Comparison of ENCODE assay signal across 14 cellular contexts in genomic region chr16:30398660-30399434, GRCh38. TPM values are rescaled to one million over a fixed set of nuclear protein-coding genes. Genes with fewer than 3 reads are reported as not detected.
DNase-seq lines count a peak whose midpoint lies in the region; ATAC-seq lines count a peak whose summit lies in the region.
"Had no signal": no experiment of that assay in that cellular context is flagged by ENCODE, and none has a peak within 500 bp of the region (broad histone marks: within the 10 kb centered on the region; RNA-seq: fewer than 3 reads in every experiment).

No MANE protein-coding gene starts in this region.

- CTCF ChIA-PET in CD8-positive, alpha-beta memory T cell (lab: Charles Lee), result interaction anchor here (1.2 to 3.2 kb wide), 4 partner anchors 10 to 51 kb away, joined by 3 to 16 read pairs (median 7); partner anchors contain the start of genes DCTPP1 and SEPTIN1

- no peak overlapping the region for H3K27ac ChIP-seq in CD8-positive, alpha-beta memory T cell (ENCODE audit: low read depth, low read length)
- H3K27ac ChIP-seq in Karpas-422 (ENCODE audit: low read length) (no peak overlapping the region; the same call in 1 of the 2 replicates), neuronal stem cell (replicated peaks; ENCODE audit: low read length) (peak overlapping the region; percentile 99)
- peak overlapping the region; percentile 30 for H3K27ac ChIP-seq in effector memory CD4-positive, alpha-beta T cell (ENCODE audit: insufficient read depth, low read length, poor library complexity, severe bottlenecking)

- H3K79me2 ChIP-seq in Karpas-422 (ENCODE audit: low read length), result peaks cover 18% of the 10 kb centered on the region

- no peak overlapping the region for H4K8ac ChIP-seq in neuronal stem cell (ENCODE audit: low read depth, low read length)

- H3K27ac Mint-ChIP-seq in CD8-positive, alpha-beta memory T cell, result peak overlapping the region in 3 of 8 donors; percentile 8 to 94 (median 88)

- H2BK12ac ChIP-seq in neuronal stem cell (ENCODE audit: low read length), result peak overlapping the region; percentile 63

- no peak for DNase-seq in CD8-positive, alpha-beta memory T cell
- DNase-seq in Karpas-422, result no peak
- no peak for DNase-seq in effector memory CD4-positive, alpha-beta T cell
- DNase-seq in neuronal stem cell (ENCODE audit: low spot score), result no peak
- no peak for DNase-seq in NCI-H1417 (lab: John Stamatoyannopoulos, UW)
- no peak for DNase-seq in NCI-H748 (lab: John Stamatoyannopoulos, UW; ENCODE audit: unreplicated experiment)
- no peak for DNase-seq in superior temporal gyrus (ENCODE audit: extremely low spot score)
- DNase-seq: activated CD4-positive, alpha-beta T cell treated with anti-CD3 and anti-CD28 coated beads, Interleukin-2, amount 50 U/mL, for 4 hours; aorta; KBM-7; NCI-H226; SHP77 treated with DMSO at 0.1 percent for 48 hours had no signal

- H3K36me3 ChIP-seq in CD8-positive, alpha-beta memory T cell (ENCODE audit: insufficient read depth, low read length), result no peaks in the 10 kb centered on the region
- H3K36me3 ChIP-seq in Karpas-422 (ENCODE audit: insufficient read depth, low read length) (peaks cover 6% of the 10 kb centered on the region), neuronal stem cell (replicated peaks in 1 of 2; ENCODE audit: control insufficient read depth in 2 of 2, insufficient read depth in 2 of 2, low read length in 2 of 2) (peaks cover 18 to 37% of the 10 kb centered on the region in 2 donors)
- H3K36me3 ChIP-seq in effector memory CD4-positive, alpha-beta T cell (ENCODE audit: control insufficient read depth, insufficient read depth, low read length), result peaks cover 14% of the 10 kb centered on the region

- peak overlapping the region; percentile 78 for H2BK15ac ChIP-seq in neuronal stem cell (ENCODE audit: low read length)

- H2BK120ac ChIP-seq in neuronal stem cell (ENCODE audit: low read depth, low read length), result no peak overlapping the region

- no peaks in the 10 kb centered on the region for H3K9me3 ChIP-seq in CD8-positive, alpha-beta memory T cell (ENCODE audit: low read length)
- H3K9me3 ChIP-seq in Karpas-422 (ENCODE audit: low read length), result no peaks in the 10 kb centered on the region
- no peaks in the 10 kb centered on the region for H3K9me3 ChIP-seq in effector memory CD4-positive, alpha-beta T cell (ENCODE audit: control insufficient read depth, low read length)
- H3K9me3 ChIP-seq in neuronal stem cell (replicated peaks in 1 of 2; ENCODE audit: control insufficient read depth in 2 of 2, insufficient read depth in 1 of 2, low read depth in 1 of 2, low read length in 2 of 2), result no peaks in the 10 kb centered on the region

- H4K20me1 ChIP-seq in Karpas-422 (ENCODE audit: insufficient read depth, low read depth, low read length), result peaks cover 4% of the 10 kb centered on the region; the same call in 1 of the 2 replicates

- H3K14ac ChIP-seq in neuronal stem cell (ENCODE audit: low read length), result peak overlapping the region; percentile 26

- peaks cover 37 to 58% (median 42%) of the 10 kb centered on the region in 3 donors for H3K4me1 Mint-ChIP-seq in CD8-positive, alpha-beta memory T cell

- H3K9me3 Mint-ChIP-seq in CD8-positive, alpha-beta memory T cell, result peaks cover 0 to 2% (median 0%) of the 10 kb centered on the region in 5 donors

- peak overlapping the region; percentile 93 for H2BK5ac ChIP-seq in neuronal stem cell (ENCODE audit: low read length)

- peaks cover 0 to 27% (median 5%) of the 10 kb centered on the region in 3 donors for H3K36me3 Mint-ChIP-seq in CD8-positive, alpha-beta memory T cell

- POLR2A ChIA-PET in CD8-positive, alpha-beta memory T cell (lab: Charles Lee), result interaction anchor here (0.5 to 1.2 kb wide), 4 partner anchors 11 to 28 kb away, joined by 3 to 7 read pairs (median 4); partner anchors contain the start of gene SEPTIN1

- H3K4me1 ChIP-seq in CD8-positive, alpha-beta memory T cell (ENCODE audit: insufficient read depth, low read length), result peaks cover 25% of the 10 kb centered on the region
- H3K4me1 ChIP-seq in Karpas-422 (ENCODE audit: low read length) (peaks cover 32% of the 10 kb centered on the region), neuronal stem cell (ENCODE audit: control insufficient read depth in 2 of 2, insufficient read depth in 1 of 2, low read depth in 1 of 2, low read length in 2 of 2) (peaks cover 17 to 23% of the 10 kb centered on the region in 2 donors)
- peaks cover 18% of the 10 kb centered on the region for H3K4me1 ChIP-seq in effector memory CD4-positive, alpha-beta T cell (ENCODE audit: control insufficient read depth, insufficient read depth, low read length, poor library complexity, severe bottlenecking)

- H3K18ac ChIP-seq in neuronal stem cell (ENCODE audit: low read length), result peak overlapping the region; percentile 41

- WGBS in neuronal stem cell (ENCODE audit: extremely low coverage in 2 of 2, insufficient read length in 2 of 2, insufficient replicate concordance in 1 of 2), 2 donors, result no CpG with 5 or more reads among the region's 23 CpGs

- peaks cover 15% of the 10 kb centered on the region for H3K79me1 ChIP-seq in neuronal stem cell (ENCODE audit: low read depth, low read length)

- no peak overlapping the region for H4K91ac ChIP-seq in neuronal stem cell (ENCODE audit: low read depth, low read length, poor library complexity)

- no peaks in the 10 kb centered on the region for H3K27me3 Mint-ChIP-seq in CD8-positive, alpha-beta memory T cell

- H3K9me2 ChIP-seq in Karpas-422 (replicated peaks; ENCODE audit: insufficient read depth, low read length), result no peaks in the 10 kb centered on the region

- ATAC-seq in GM21723 (IDR thresholded peaks at IDR 0.05; ENCODE audit: unreplicated experiment), result no peak

- no peak overlapping the region for H3K4me3 ChIP-seq in CD8-positive, alpha-beta memory T cell (ENCODE audit: low read length)
- no peak overlapping the region for H3K4me3 ChIP-seq in Karpas-422 (ENCODE audit: low read length)
- H3K4me3 ChIP-seq in effector memory CD4-positive, alpha-beta T cell (ENCODE audit: insufficient read depth, low read depth, low read length, poor library complexity, severe bottlenecking), result no peak overlapping the region
- H3K4me3 ChIP-seq in neuronal stem cell (ENCODE audit: low read length in 2 of 2), result no peak overlapping the region

- no peak overlapping the region for H3K4ac ChIP-seq in neuronal stem cell (ENCODE audit: low read length)

- peak overlapping the region in 5 of 7 donors; percentile 32 to 92 (median 80) for H3K4me3 Mint-ChIP-seq in CD8-positive, alpha-beta memory T cell

- H3K9ac ChIP-seq in Karpas-422 (ENCODE audit: low read length) (no peak overlapping the region), neuronal stem cell (ENCODE audit: low read depth, low read length, poor library complexity) (peak overlapping the region; percentile 72)

- peak overlapping the region; percentile 68 for H2AK5ac ChIP-seq in neuronal stem cell (ENCODE audit: low read depth, low read length)

- H3K27me3 ChIP-seq in CD8-positive, alpha-beta memory T cell (ENCODE audit: insufficient read depth, low read length, poor library complexity, severe bottlenecking), result no peaks in the 10 kb centered on the region
- H3K27me3 ChIP-seq in Karpas-422 (ENCODE audit: low read length), result no peaks in the 10 kb centered on the region
- H3K27me3 ChIP-seq in effector memory CD4-positive, alpha-beta T cell (replicated peaks; ENCODE audit: control insufficient read depth, insufficient read depth, low read length, poor library complexity, severe bottlenecking), result no peaks in the 10 kb centered on the region
- H3K27me3 ChIP-seq in neuronal stem cell (ENCODE audit: control insufficient read depth in 3 of 3, insufficient read depth in 3 of 3, low read depth in 1 of 3, low read length in 3 of 3), result no peaks in the 10 kb centered on the region

- H3K23ac ChIP-seq in neuronal stem cell (ENCODE audit: low read depth, low read length, poor library complexity), result peak overlapping the region; percentile 18

- H3K4me2 ChIP-seq in Karpas-422 (ENCODE audit: low read depth, low read length, poor library complexity, severe bottlenecking) (peak overlapping the region; percentile 75), neuronal stem cell (ENCODE audit: insufficient read depth, low read length, poor library complexity, severe bottlenecking) (no peak overlapping the region)

- no peak overlapping the region for H2AFZ ChIP-seq in Karpas-422 (ENCODE audit: low read length)
- H2AFZ ChIP-seq in neuronal stem cell (ENCODE audit: low read length), result no peak overlapping the region

RNA-seq across cellular contexts. Expression of gene ZNF48, which starts 3.6 kb away (rescaled TPM):
- total RNA-seq in CD8-positive, alpha-beta memory T cell, result 10 to 100 TPM; 18.4 to 19.3 TPM
- 10.2 TPM for polyA plus RNA-seq in CD8-positive, alpha-beta memory T cell
- 18.2 and 20.5 TPM in 2 replicates for total RNA-seq in Karpas-422 (2014; rRNA removed; shearing (Covaris generic); ENCODE audit: low replicate concordance)
- polyA plus RNA-seq in neuronal stem cell (2013, experiment 1 of 2), result 22.2 TPM
- 21.3 TPM for polyA plus RNA-seq in neuronal stem cell (2013, experiment 2 of 2)

RNA-seq across cellular contexts. Expression of gene ZNF771, which starts 8.6 kb away (rescaled TPM):
- total RNA-seq in CD8-positive, alpha-beta memory T cell, result 1 to 10 TPM; 7.3 to 9.8 TPM
- 6.0 TPM for polyA plus RNA-seq in CD8-positive, alpha-beta memory T cell
- total RNA-seq in Karpas-422 (2014; rRNA removed; shearing (Covaris generic); ENCODE audit: low replicate concordance), result 13.1 and 20.0 TPM in 2 replicates
- polyA plus RNA-seq in neuronal stem cell (2013, experiment 1 of 2), result 7.5 TPM
- 7.0 TPM for polyA plus RNA-seq in neuronal stem cell (2013, experiment 2 of 2)

RNA-seq across cellular contexts. Expression of gene SEPTIN1, which starts 16.5 kb away (rescaled TPM):
- 100 to 1,000 TPM; 187 to 193 TPM for total RNA-seq in CD8-positive, alpha-beta memory T cell
- polyA plus RNA-seq in CD8-positive, alpha-beta memory T cell, result 227 TPM
- 64.1 and 117 TPM in 2 replicates for total RNA-seq in Karpas-422 (2014; rRNA removed; shearing (Covaris generic); ENCODE audit: low replicate concordance)
- 3.9 TPM for polyA plus RNA-seq in neuronal stem cell (2013, experiment 1 of 2)
- polyA plus RNA-seq in neuronal stem cell (2013, experiment 2 of 2), result 3.4 TPM

RNA-seq across cellular contexts. Expression of gene MYL11, which starts 24.2 kb away (rescaled TPM):
- 1 to 10 TPM; 1.9 to 2.4 TPM for total RNA-seq in CD8-positive, alpha-beta memory T cell
- polyA plus RNA-seq in CD8-positive, alpha-beta memory T cell, result 4.6 TPM
- not detected in 2 replicates for total RNA-seq in Karpas-422 (2014; rRNA removed; shearing (Covaris generic); ENCODE audit: low replicate concordance)
- 4.7 TPM for polyA plus RNA-seq in neuronal stem cell (2013, experiment 1 of 2)
- 4.6 TPM for polyA plus RNA-seq in neuronal stem cell (2013, experiment 2 of 2)
- total RNA-seq: aorta, renal cortical epithelial cell had no signal

RNA-seq across cellular contexts. Expression of gene TBC1D10B, which starts 28.6 kb away (rescaled TPM):
- 10 to 100 TPM; 59.0 to 61.4 TPM for total RNA-seq in CD8-positive, alpha-beta memory T cell
- 17.3 TPM for polyA plus RNA-seq in CD8-positive, alpha-beta memory T cell
- 31.2 and 45.5 TPM in 2 replicates for total RNA-seq in Karpas-422 (2014; rRNA removed; shearing (Covaris generic); ENCODE audit: low replicate concordance)
- 18.4 TPM for polyA plus RNA-seq in neuronal stem cell (2013, experiment 1 of 2)
- polyA plus RNA-seq in neuronal stem cell (2013, experiment 2 of 2), result 16.8 TPM

Comparison
In these comparisons a context has a peak if more than half of its experiments do, and no peak if none do; other contexts are left out.
1. H3K27ac ChIP-seq: peak in effector memory CD4-positive, alpha-beta T cell (single experiment) and neuronal stem cell (single experiment); none in CD8-positive, alpha-beta memory T cell (single experiment) and Karpas-422 (single experiment).